In genomic region chr17:18039535-18040286, GRCh38 we compare ENCODE assay signal across 8 cellular contexts. TPM values are rescaled to one million over a fixed set of nuclear protein-coding genes. Genes with fewer than 3 reads are reported as not detected.
DNase-seq lines count a peak whose midpoint lies in the region; ATAC-seq, FAIRE-seq and TF ChIP-seq lines count a peak whose summit lies in the region.

No MANE protein-coding gene starts in this region.

- WGBS in gastroesophageal sphincter (ENCODE audit: low coverage in 1 of 2), 2 donors = no CpG with 5 or more reads among the region's 81 CpGs
- 0 to 1% (median 1%) methylated on average over 29 to 80 of the region's 81 CpGs for WGBS in ovary, 3 donors

- H3K36me3 ChIP-seq in gastroesophageal sphincter (peaks cover 0 to 5% of the 10 kb centered on the region in 2 donors), ovary (no peaks in the 10 kb centered on the region)

- ATAC-seq in GM19395 (IDR thresholded peaks at IDR 0.05; ENCODE audit: unreplicated experiment) = peak; percentile 26
- peak; percentile 32 for ATAC-seq in HG03439 (IDR thresholded peaks at IDR 0.05; ENCODE audit: unreplicated experiment)
- ATAC-seq in gastroesophageal sphincter = peak; percentile 55

- peak overlapping the region; percentile 75 to 92 for H3K4me3 ChIP-seq in gastroesophageal sphincter
- H3K4me3 ChIP-seq in ovary = peak overlapping the region; percentile 91

- no peak for TF ChIP-seq POLR2A in gastroesophageal sphincter (IDR thresholded peaks at IDR 0.05)
- TF ChIP-seq POLR2A in ovary (IDR thresholded peaks at IDR 0.05) = no peak

- TF ChIP-seq CTCF in D721Med (IDR thresholded peaks at IDR 0.05; ENCODE audit: insufficient read depth, missing control alignments) (no peak), gastroesophageal sphincter (IDR thresholded peaks at IDR 0.05) (peak in 1 of 4 experiments; percentile 2), ovary (IDR thresholded peaks at IDR 0.05) (no peak)

- H3K9me3 ChIP-seq in gastroesophageal sphincter = no peaks in the 10 kb centered on the region
- H3K9me3 ChIP-seq in ovary = no peaks in the 10 kb centered on the region

- H3K27me3 ChIP-seq in gastroesophageal sphincter = no peaks in the 10 kb centered on the region
- H3K27me3 ChIP-seq in ovary = no peaks in the 10 kb centered on the region

- intact Hi-C loops in ovary (cut with DNase I) = loop anchor here in 3 of 4 donors (5.0 to 10.0 kb wide), 5 partner anchors 145 to 357 kb away; partner anchors contain the start of gene RAI1 (in 2 of the 3)

- DNase-seq in D721Med (ENCODE audit: insufficient read length, low spot score) = peak; percentile 36
- DNase-seq in activated CD4-positive, alpha-beta T cell treated with anti-CD3 and anti-CD28 coated beads, Interleukin-2, amount 50 U/mL, for 48 hours = peak; percentile 5 to 35
- peak in 4 of 5 donors; percentile 29 to 57 (median 48) for DNase-seq in ovary
- DNase-seq in NCI-H510A treated with DMSO at 0.1 percent for 48 hours (lab: John Stamatoyannopoulos, UW) = no peak
- DNase-seq in activated effector memory CD4-positive, alpha-beta T cell treated with Interleukin-2 at 50 U/mL for 16 hours = no peak

- no peak for TF ChIP-seq EP300 in gastroesophageal sphincter (IDR thresholded peaks at IDR 0.05)
- no peak for TF ChIP-seq EP300 in ovary (IDR thresholded peaks at IDR 0.05)

- FAIRE-seq in D721Med (lab: Jason Lieb, UNC) = no peak

- peak overlapping the region; percentile 40 to 90 (median 88) for H3K27ac ChIP-seq in gastroesophageal sphincter
- H3K27ac ChIP-seq in ovary = peak overlapping the region; percentile 61 to 68

- H3K4me1 ChIP-seq in gastroesophageal sphincter (peaks cover 5 to 56% (median 16%) of the 10 kb centered on the region in 3 donors), ovary (ENCODE audit: insufficient read depth) (peaks cover 7% of the 10 kb centered on the region)

RNA-seq across cellular contexts. Expression of gene GID4, which starts 0.5 kb away (rescaled TPM):
- total RNA-seq in gastroesophageal sphincter (10 to 100 TPM; 22.8 to 44.8 (median 33.9) TPM), ovary (10 to 100 TPM in 4 of 7 donors, 1 to 10 TPM in 3; 6.0 to 13.2 (median 11.2) TPM)
- polyA plus RNA-seq in ovary = 10 to 100 TPM in 1 of 2 donors, 1 to 10 TPM in 1; 8.2 to 14.4 TPM

RNA-seq across cellular contexts. Expression of gene ATPAF2, which starts 0.7 kb away (rescaled TPM):
- total RNA-seq in gastroesophageal sphincter = 10 to 100 TPM in 3 of 4 donors, 1 to 10 TPM in 1; 8.3 to 19.9 (median 12.3) TPM
- 10 to 100 TPM in 5 of 7 donors, 1 to 10 TPM in 2; 5.5 to 18.6 (median 15.5) TPM for total RNA-seq in ovary
- polyA plus RNA-seq in ovary = 10 to 100 TPM; 11.7 to 34.5 TPM

RNA-seq across cellular contexts. Expression of gene DRG2, which starts 48.0 kb away (rescaled TPM):
- total RNA-seq in gastroesophageal sphincter (10 to 100 TPM; 27.4 to 43.7 (median 33.9) TPM), ovary (10 to 100 TPM; 24.2 to 45.9 (median 42.0) TPM)
- polyA plus RNA-seq in ovary = 10 to 100 TPM; 18.1 to 34.7 TPM

Comparison
In these comparisons a context has a peak if more than half of its experiments do, and no peak if none do; other contexts are left out.
1. DNase-seq: peak in D721Med (single experiment), activated CD4-positive, alpha-beta T cell treated with anti-CD3 and anti-CD28 coated beads, Interleukin-2, amount 50 U/mL, for 48 hours (2 of 2) and ovary (4 of 5); none in NCI-H510A treated with DMSO at 0.1 percent for 48 hours (single experiment) and activated effector memory CD4-positive, alpha-beta T cell treated with Interleukin-2 at 50 U/mL for 16 hours (single experiment).
2. Peak in every context shown above with its lines, with median percentiles within 50 percentile points of each other: ATAC-seq.